In the genomic region with DNA sequence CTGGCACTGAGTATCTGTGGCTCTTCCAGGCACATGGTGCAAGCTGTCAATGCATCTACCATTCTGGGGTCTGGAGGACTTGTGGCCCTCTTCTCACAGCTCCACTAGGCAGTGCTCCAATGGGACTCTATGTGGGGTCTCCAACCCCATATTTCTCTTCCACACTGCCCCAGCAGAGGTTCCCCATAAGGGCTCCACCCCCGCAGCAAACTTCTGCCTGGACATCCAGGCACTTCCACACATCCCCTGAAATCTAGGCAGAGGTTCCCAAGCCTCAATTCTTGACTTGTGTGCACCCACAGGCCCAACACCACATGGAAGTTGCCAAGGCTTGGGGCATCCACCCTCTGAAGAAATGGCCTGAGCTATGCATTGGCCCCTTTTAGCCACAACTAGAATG, we compare ENCODE assay signal across 31 cellular contexts. TPM values are rescaled to one million over a fixed set of nuclear protein-coding genes. Genes with fewer than 3 reads are reported as not detected.
"Had no signal": no experiment of that assay in that cellular context is flagged by ENCODE, and none has a peak within 500 bp of the region (broad histone marks: within the 10 kb centered on the region; RNA-seq: fewer than 3 reads in every experiment).

No MANE protein-coding gene starts in this region.

- H3K9me3 Mint-ChIP-seq: activated naive CD4-positive, alpha-beta T cell treated with anti-CD3 and anti-CD28 coated beads, Interleukin-2, amount 50 U/mL, for 24 hours; activated naive CD8-positive, alpha-beta T cell treated with anti-CD3 and anti-CD28 coated beads, Interleukin-2, amount 50 U/mL, for 24 hours had no signal

- H3K27ac ChIP-seq: ascending aorta, body of pancreas, Peyer's patch, RWPE1, SJCRH30, WERI-Rb-1 had no signal

- ATAC-seq: activated CD4-positive, CD25-positive, alpha-beta regulatory T cell treated with anti-CD3 and anti-CD28 coated beads, Interleukin-2, amount 50 U/mL, for 24 hours; activated CD8-positive, alpha-beta T cell treated with anti-CD3 and anti-CD28 coated beads for 36 hours; activated naive CD8-positive, alpha-beta T cell treated with anti-CD3 and anti-CD28 coated beads, Interleukin-2, amount 50 U/mL, for 24 hours; activated T-cell treated with anti-CD3 and anti-CD28 coated beads, Interleukin-2, amount 50 U/mL, for 72 hours; body of pancreas had no signal

- H3K27ac Mint-ChIP-seq: activated CD8-positive, alpha-beta T cell treated with anti-CD3 and anti-CD28 coated beads for 36 hours; activated naive CD4-positive, alpha-beta T cell treated with anti-CD3 and anti-CD28 coated beads, Interleukin-2, amount 50 U/mL, for 24 hours; activated naive CD8-positive, alpha-beta T cell treated with anti-CD3 and anti-CD28 coated beads, Interleukin-2, amount 50 U/mL, for 24 hours; activated T-cell treated with anti-CD3 and anti-CD28 coated beads, Interleukin-2, amount 50 U/mL, for 72 hours; activated T-helper 2 cell treated with anti-CD3 and anti-CD28 coated beads, Interferon-gamma antibody, Interleukin-2, Interleukin-4, amounts not matched to agents 10 μg/mL and 5 μg/mL and 100 μg/mL, durations not matched to agents 14 hours and 24 hours and 36 hours had no signal

- DNase-seq: activated CD4-positive, alpha-beta T cell treated with anti-CD3 and anti-CD28 coated beads for 4 hours; activated CD8-positive, alpha-beta memory T cell treated with anti-CD3 and anti-CD28 coated beads, Interleukin-2, amount 50 U/mL, for 4 hours; activated CD8-positive, alpha-beta T cell treated with anti-CD3 and anti-CD28 coated beads for 36 hours; activated naive CD8-positive, alpha-beta T cell treated with anti-CD3 and anti-CD28 coated beads, Interleukin-2, amount 50 U/mL, for 24 hours; activated T-cell treated with anti-CD3 and anti-CD28 coated beads, Interleukin-2, amount 50 U/mL, for 72 hours; amniotic stem cell; body of pancreas; central memory CD4-positive, alpha-beta T cell; MG63; MV-4-11; NCI-H1092 treated with DMSO at 0.1 percent for 48 hours; NCI-H1417 treated with DMSO at 0.1 percent for 48 hours; NCI-H1694 treated with DMSO at 0.1 percent for 48 hours; NCI-H2029 treated with DMSO at 0.1 percent for 48 hours; NCI-H345; NCI-H510A; NCI-H526 treated with DMSO at 0.1 percent for 48 hours; OCI-M1; Peyer's patch; Right ventricle myocardium superior; SK-N-SH; T-helper 1 cell; WERI-Rb-1 had no signal

- H3K27me3 Mint-ChIP-seq: activated CD8-positive, alpha-beta T cell treated with anti-CD3 and anti-CD28 coated beads for 36 hours; activated naive CD4-positive, alpha-beta T cell treated with anti-CD3 and anti-CD28 coated beads, Interleukin-2, amount 50 U/mL, for 24 hours; activated naive CD8-positive, alpha-beta T cell treated with anti-CD3 and anti-CD28 coated beads, Interleukin-2, amount 50 U/mL, for 24 hours had no signal

- H3K27me3 ChIP-seq: ascending aorta, body of pancreas, MG63, Peyer's patch, SJCRH30 had no signal

- H3K4me3 Mint-ChIP-seq: activated CD8-positive, alpha-beta T cell treated with anti-CD3 and anti-CD28 coated beads for 36 hours; activated naive CD4-positive, alpha-beta T cell treated with anti-CD3 and anti-CD28 coated beads, Interleukin-2, amount 50 U/mL, for 24 hours; activated naive CD8-positive, alpha-beta T cell treated with anti-CD3 and anti-CD28 coated beads, Interleukin-2, amount 50 U/mL, for 24 hours; activated T-cell treated with anti-CD3 and anti-CD28 coated beads, Interleukin-2, amount 50 U/mL, for 72 hours had no signal

- FAIRE-seq: bronchial epithelial cell had no signal

- H3K9ac ChIP-seq: SK-N-SH had no signal

- H3K4me2 ChIP-seq: SK-N-SH had no signal

- H3K4me1 ChIP-seq: body of pancreas, Peyer's patch, SJCRH30 had no signal

- H3K9me3 ChIP-seq: ascending aorta, MG63, SJCRH30, SK-N-SH had no signal

- H3K36me3 ChIP-seq: ascending aorta, MG63 had no signal

- H3K4me3 ChIP-seq: ascending aorta, body of pancreas, MG63, Peyer's patch, SJCRH30 had no signal

RNA-seq across cellular contexts. Expression of a gene that starts 46.6 kb away (rescaled TPM):
- total RNA-seq: activated CD8-positive, alpha-beta T cell treated with anti-CD3 and anti-CD28 coated beads for 36 hours; activated T-cell treated with anti-CD3 and anti-CD28 coated beads, Interleukin-2, amount 50 U/mL, for 72 hours; activated T-helper 2 cell treated with anti-CD3 and anti-CD28 coated beads, Interferon-gamma antibody, Interleukin-2, Interleukin-4, amounts not matched to agents 10 μg/mL and 5 μg/mL and 100 μg/mL, durations not matched to agents 14 hours and 24 hours and 36 hours; ascending aorta; body of pancreas; Right ventricle myocardium superior; SJCRH30; T-helper 2 cell treated with Interferon-gamma antibody and Interleukin-4, amounts not matched to agents 100 ng/mL and 5 ng/mL, for 36 hours had no signal
